Comparison of ENCODE assay signal across 14 cellular contexts in the genomic region with DNA sequence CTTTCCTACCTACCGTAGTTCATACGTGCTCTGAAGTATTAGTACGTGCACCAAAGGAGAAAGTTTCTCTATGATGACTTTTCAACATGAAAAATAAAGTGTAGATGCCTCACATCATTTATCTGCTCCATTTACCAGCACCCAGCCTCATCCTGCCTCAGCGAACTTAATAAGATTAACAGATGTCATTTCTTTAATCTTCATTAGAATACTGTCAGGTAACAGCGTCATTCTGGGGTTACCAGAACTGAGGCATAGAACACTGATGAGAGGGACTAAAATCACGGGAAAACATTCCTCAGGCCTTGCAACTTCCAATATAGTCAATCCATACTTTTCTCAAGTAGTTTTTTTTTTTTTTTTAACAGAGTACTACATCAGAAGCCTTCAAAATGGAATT. TPM values are rescaled to one million over a fixed set of nuclear protein-coding genes. Genes with fewer than 3 reads are reported as not detected.
DNase-seq lines count a peak whose midpoint lies in the region; ATAC-seq, FAIRE-seq and TF ChIP-seq lines count a peak whose summit lies in the region.
"Had no signal": no experiment of that assay in that cellular context is flagged by ENCODE, and none has a peak within 500 bp of the region (broad histone marks: within the 10 kb centered on the region; RNA-seq: fewer than 3 reads in every experiment).

No MANE protein-coding gene starts in this region.

- no peak for TF ChIP-seq EP300 in A549 (IDR thresholded peaks at IDR 0.05)

- no peak for TF ChIP-seq POLR2A in A549 (IDR thresholded peaks at IDR 0.05; ENCODE audit: low read length)

- peak overlapping the region; percentile 11 to 50; a peak in 3 of 6 replicates for H3K27ac ChIP-seq in A549

- H3K4me3 ChIP-seq in A549: no peak overlapping the region
- H3K4me3 ChIP-seq: HAP-1 had no signal

- ATAC-seq in A549 (no peak), GM21367 (IDR thresholded peaks at IDR 0.05; ENCODE audit: unreplicated experiment) (no peak)

- CTCF ChIA-PET in A549 (lab: Yijun Ruan, JAX): interaction anchor here (1.0 to 1.3 kb wide), 2 partner anchors 8 to 25 kb away, joined by 3 read pairs; no protein-coding TSS in a partner anchor

- TF ChIP-seq CTCF in A549 (IDR thresholded peaks at IDR 0.05): no peak

- H3K4me1 ChIP-seq in A549: peaks cover 20% of the 10 kb centered on the region

- DNase-seq in NCI-H2171 treated with DMSO at 0.1 percent for 48 hours (lab: John Stamatoyannopoulos, UW): peak; percentile 6
- DNase-seq in NCI-H2171 (lab: John Stamatoyannopoulos, UW): no peak
- DNase-seq in A549 (ENCODE audit: low read depth in 1 of 2, low spot score in 1 of 2): no peak
- DNase-seq in NCI-H82 (lab: John Stamatoyannopoulos, UW): peak; percentile 86
- no peak for DNase-seq in effector CD4-positive, alpha-beta T cell
- DNase-seq: C1 segment of cervical spinal cord; Calu3; CD4-positive, alpha-beta memory T cell; DMS79 treated with DMSO at 0.1 percent for 48 hours; GOT3 had no signal

- FAIRE-seq in A549 (lab: Jason Lieb, UNC): no peak
- FAIRE-seq: GM12891, GM18507 had no signal

- TF ChIP-seq RAD21 in A549 (conservative IDR thresholded peaks at IDR 0.05 in 1 of 2, IDR thresholded peaks at IDR 0.05 in 1 of 2): no peak

- no peaks in the 10 kb centered on the region for H3K9me3 ChIP-seq in A549
- H3K9me3 ChIP-seq: HAP-1 had no signal

- no peak overlapping the region for H3K4me2 ChIP-seq in A549

- WGBS in A549 (ENCODE audit: missing lambda C conversion rate): 86% methylated on average over 6 of the region's 6 CpGs

- POLR2A ChIA-PET in A549 (lab: Yijun Ruan, JAX): no interaction called here

TF ChIP-seq in A549, 52 proteins besides CTCF, POLR2A, EP300 and RAD21:
- TF ChIP-seq ZFP36 (IDR thresholded peaks at IDR 0.05; ENCODE audit: borderline replicate concordance, partially characterized antibody): no peak
- TF ChIP-seq CHD4 (IDR thresholded peaks at IDR 0.05; ENCODE audit: borderline replicate concordance): no peak
- TF ChIP-seq EHF (CRISPR knock-in tag; IDR thresholded peaks at IDR 0.05): no peak
- no peak for TF ChIP-seq PHF8 (IDR thresholded peaks at IDR 0.05; ENCODE audit: borderline replicate concordance, low read depth)
- TF ChIP-seq ZSCAN20 (CRISPR knock-in tag; IDR thresholded peaks at IDR 0.05): no peak
- TF ChIP-seq, protein P1, sequence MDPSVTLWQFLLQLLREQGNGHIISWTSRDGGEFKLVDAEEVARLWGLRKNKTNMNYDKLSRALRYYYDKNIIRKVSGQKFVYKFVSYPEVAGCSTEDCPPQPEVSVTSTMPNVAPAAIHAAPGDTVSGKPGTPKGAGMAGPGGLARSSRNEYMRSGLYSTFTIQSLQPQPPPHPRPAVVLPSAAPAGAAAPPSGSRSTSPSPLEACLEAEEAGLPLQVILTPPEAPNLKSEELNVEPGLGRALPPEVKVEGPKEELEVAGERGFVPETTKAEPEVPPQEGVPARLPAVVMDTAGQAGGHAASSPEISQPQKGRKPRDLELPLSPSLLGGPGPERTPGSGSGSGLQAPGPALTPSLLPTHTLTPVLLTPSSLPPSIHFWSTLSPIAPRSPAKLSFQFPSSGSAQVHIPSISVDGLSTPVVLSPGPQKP (IDR thresholded peaks at IDR 0.05; ENCODE audit: low read depth, low read length): no peak
- TF ChIP-seq MAFK (IDR thresholded peaks at IDR 0.05; ENCODE audit: partially characterized antibody): no peak
- TF ChIP-seq TP53 (CRISPR knock-in tag; IDR thresholded peaks at IDR 0.05): no peak

RNA-seq across cellular contexts. Expression of a gene that starts 43.2 kb away (rescaled TPM):
- polyA plus RNA-seq in A549 (2011; rRNA removed) (0.67 and 0.74 TPM in 2 replicates), A549 (2017; fragmentation: RNase III; extraction: RNeasy Plus Mini Kit Qiagen cat#74134 plus additional on column Dnase treatment) (0.31 to 0.50 TPM (median 0.39 TPM) in 3 replicates)
- polyA plus RNA-seq in A549 (2012; cell fraction: cytosol; rRNA removed): 0.12 and 0.27 TPM in 2 replicates
- polyA plus RNA-seq in A549 (2012; cell fraction: nucleus; rRNA removed): 0.49 and 0.60 TPM in 2 replicates
- 1.7 and 1.8 TPM in 2 replicates for polyA minus RNA-seq in A549 (2011; rRNA and poly(A)+ RNA removed)

RNA-seq across cellular contexts. Expression of a gene that starts 54.9 kb away (rescaled TPM):
- polyA plus RNA-seq in A549 (2011; rRNA removed): 45.0 and 58.3 TPM in 2 replicates
- polyA plus RNA-seq in A549 (2012; cell fraction: cytosol; rRNA removed): 14.2 and 15.8 TPM in 2 replicates
- 7.4 and 9.0 TPM in 2 replicates for polyA plus RNA-seq in A549 (2012; cell fraction: nucleus; rRNA removed)
- polyA plus RNA-seq in A549 (2017; fragmentation: RNase III; extraction: RNeasy Plus Mini Kit Qiagen cat#74134 plus additional on column Dnase treatment): 48.5 to 51.9 TPM (median 51.4 TPM) in 3 replicates
- polyA minus RNA-seq in A549 (2011; rRNA and poly(A)+ RNA removed): 36.6 and 38.1 TPM in 2 replicates

Comparison
In these comparisons a context has a peak if more than half of its experiments do, and no peak if none do; other contexts are left out.
1. DNase-seq: peak in NCI-H2171 treated with DMSO at 0.1 percent for 48 hours (single experiment) and NCI-H82 (single experiment); none in NCI-H2171 (single experiment), A549 (0 of 2) and effector CD4-positive, alpha-beta T cell (single experiment).